8 cellular contexts compared by ENCODE assay signal in genomic region chr14:73058923-73059311, GRCh38. TPM values are rescaled to one million over a fixed set of nuclear protein-coding genes. Genes with fewer than 3 reads are reported as not detected.
A peak's percentile ranks its signal among the peaks of the same experiment; 100 is the strongest.
DNase-seq lines count a peak whose midpoint lies in the region; ATAC-seq, FAIRE-seq and TF ChIP-seq lines count a peak whose summit lies in the region.

No MANE protein-coding gene starts in this region.

- ATAC-seq in GM18502 (IDR thresholded peaks at IDR 0.05; ENCODE audit: poor library complexity, unreplicated experiment) (peak; percentile 11), HG03342 (IDR thresholded peaks at IDR 0.05; ENCODE audit: unreplicated experiment) (peak; percentile 1)

- peaks cover 8% of the 10 kb centered on the region for H3K4me1 ChIP-seq in parathyroid adenoma

- FAIRE-seq in D721Med (lab: Jason Lieb, UNC): no peak

- peak overlapping the region; percentile 93 for H2AFZ ChIP-seq in parathyroid adenoma

- peak overlapping the region; percentile 98 for H3K9ac ChIP-seq in SK-N-MC (ENCODE audit: insufficient read length)
- H3K9ac ChIP-seq in parathyroid adenoma: peak overlapping the region; percentile 81

- H3K4me3 ChIP-seq in SK-N-MC (peak overlapping the region; percentile 87), fibroblast of villous mesenchyme (ENCODE audit: low read depth, low read length) (peak overlapping the region; percentile 94), parathyroid adenoma (ENCODE audit: low read depth, low read length) (peak overlapping the region; percentile 90)

- H3K4me2 ChIP-seq in parathyroid adenoma (ENCODE audit: low read length): peak overlapping the region; percentile 94

- TF ChIP-seq CTCF in fibroblast of villous mesenchyme (IDR thresholded peaks at IDR 0.05; ENCODE audit: insufficient read depth, low read depth, low read length): no peak
- no peak for TF ChIP-seq CTCF in parathyroid adenoma (IDR thresholded peaks at IDR 0.05)
- no peak for TF ChIP-seq CTCF in D721Med (IDR thresholded peaks at IDR 0.05; ENCODE audit: insufficient read depth, missing control alignments)

- peaks cover 35% of the 10 kb centered on the region for H3K79me2 ChIP-seq in parathyroid adenoma

- H3K9me3 ChIP-seq in SK-N-MC (ENCODE audit: low read depth, low read length): no peaks in the 10 kb centered on the region
- H3K9me3 ChIP-seq in parathyroid adenoma (ENCODE audit: control insufficient read depth, low read length): no peaks in the 10 kb centered on the region

- H3K27ac ChIP-seq in SK-N-MC (peak overlapping the region; percentile 95), parathyroid adenoma (peak overlapping the region; percentile 92)

- DNase-seq in AML-193 (lab: John Stamatoyannopoulos, UW): peak; percentile 41 to 45
- no peak for DNase-seq in SK-N-MC (ENCODE audit: low read depth, low spot score)
- DNase-seq in fibroblast of villous mesenchyme (ENCODE audit: low read depth): peak; percentile 48
- DNase-seq in D721Med (ENCODE audit: insufficient read length, low spot score): no peak
- no peak for DNase-seq in kidney glomerular epithelial cell (lab: John Stamatoyannopoulos, UW)

- H3K36me3 ChIP-seq in SK-N-MC (ENCODE audit: insufficient read depth, low read length) (peaks cover 33% of the 10 kb centered on the region), parathyroid adenoma (ENCODE audit: control insufficient read depth, insufficient read depth, low read length) (no peaks in the 10 kb centered on the region)

- no peaks in the 10 kb centered on the region for H3K27me3 ChIP-seq in parathyroid adenoma (ENCODE audit: control insufficient read depth, insufficient read depth, low read length)

RNA-seq across cellular contexts. Expression of gene RBM25, which starts 0.6 kb away (rescaled TPM):
- 33.8 and 44.0 TPM in 2 replicates for total RNA-seq in fibroblast of villous mesenchyme

RNA-seq across cellular contexts. Expression of gene ZFYVE1, which starts 32.0 kb away (rescaled TPM):
- total RNA-seq in fibroblast of villous mesenchyme: 20.3 and 21.6 TPM in 2 replicates

Comparison
In these comparisons a context has a peak if more than half of its experiments do, and no peak if none do; other contexts are left out.
1. DNase-seq: peak in AML-193 (2 of 2) and fibroblast of villous mesenchyme (single experiment); none in SK-N-MC (single experiment), D721Med (single experiment) and kidney glomerular epithelial cell (single experiment).
2. Peak in every context shown above with its lines, with median percentiles within 50 percentile points of each other: H3K4me3 ChIP-seq.